32 cellular contexts compared by ENCODE assay signal in the genomic region with DNA sequence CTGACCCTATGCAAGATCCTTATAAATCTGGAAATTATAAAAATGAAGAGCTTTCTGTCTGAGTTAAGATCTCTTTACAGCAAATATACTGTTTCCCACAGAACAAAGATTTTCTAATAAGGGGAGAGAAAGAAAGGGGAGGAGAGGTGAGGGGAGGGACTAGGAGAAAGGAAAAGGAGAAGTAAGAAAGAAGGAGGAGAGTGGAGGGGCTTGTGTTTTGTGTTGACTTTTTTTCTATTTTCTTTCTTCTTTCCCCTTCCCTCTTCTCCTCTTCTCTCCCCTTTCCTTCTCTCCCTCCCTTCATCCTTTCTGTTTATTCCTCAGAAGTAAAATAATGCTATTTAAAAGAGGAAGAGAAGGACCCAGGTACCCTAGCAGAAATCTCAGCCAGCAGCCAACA. TPM values are rescaled to one million over a fixed set of nuclear protein-coding genes. Genes with fewer than 3 reads are reported as not detected.
"Had no signal": no experiment of that assay in that cellular context is flagged by ENCODE, and none has a peak within 500 bp of the region (broad histone marks: within the 10 kb centered on the region; RNA-seq: fewer than 3 reads in every experiment).

No MANE protein-coding gene starts in this region.

- H3K9me3 Mint-ChIP-seq: mesothelial cell of epicardium; nephron; stimulated activated memory B cell treated with anti-CD40 and anti-IgM and Interleukin-4, amounts not matched to agents 10 μg/mL and 1 μg/mL and 100 μg/mL, for 72 hours had no signal

- H3K4me1 Mint-ChIP-seq: naive B cell; nephron; stimulated activated memory B cell treated with anti-CD40 and anti-IgM and Interleukin-4, amounts not matched to agents 10 μg/mL and 1 μg/mL and 100 μg/mL, for 72 hours had no signal

- H3K27ac Mint-ChIP-seq: effector memory CD8-positive, alpha-beta T cell; mesothelial cell of epicardium; naive B cell; nephron; stimulated activated memory B cell treated with anti-CD40 and anti-IgM and Interleukin-4, amounts not matched to agents 10 μg/mL and 1 μg/mL and 100 μg/mL, for 72 hours had no signal

- H3K9me3 ChIP-seq: heart right ventricle, left lung, mucosa of descending colon, ovary, psoas muscle, spleen, thoracic aorta, tibial nerve, upper lobe of left lung had no signal

- ATAC-seq: effector memory CD8-positive, alpha-beta T cell; heart right ventricle; left cardiac atrium; left lung; mucosa of descending colon; psoas muscle; right cardiac atrium; stimulated activated memory B cell treated with anti-CD40 and anti-IgM and Interleukin-4, amounts not matched to agents 10 μg/mL and 1 μg/mL and 100 μg/mL, for 72 hours; stimulated activated naive CD8-positive, alpha-beta T cell treated with anti-CD3 and anti-CD28 coated beads, Interleukin-15, Interleukin-2, amounts not matched to agents 100 U/mL and 50 U/mL, for 24 hours had no signal

- H3K4me1 ChIP-seq: psoas muscle, tibial nerve, upper lobe of left lung had no signal

- H3K27me3 Mint-ChIP-seq: effector memory CD8-positive, alpha-beta T cell had no signal

- H3K36me3 Mint-ChIP-seq: mesothelial cell of epicardium; naive B cell; stimulated activated memory B cell treated with anti-CD40 and anti-IgM and Interleukin-4, amounts not matched to agents 10 μg/mL and 1 μg/mL and 100 μg/mL, for 72 hours had no signal

- H3K27ac ChIP-seq: heart right ventricle, left lung, ovary, psoas muscle, skin epidermis, thoracic aorta, tibial nerve, upper lobe of left lung had no signal

- H3K4me3 ChIP-seq: heart right ventricle, left lung, mucosa of descending colon, ovary, psoas muscle, skin epidermis, spleen, thoracic aorta, tibial nerve, upper lobe of left lung had no signal

- DNase-seq: cortex of kidney; effector memory CD8-positive, alpha-beta T cell; foreskin melanocyte; glutamatergic neuron; heart right ventricle; hippocampal formation; left cardiac atrium; left lung; mesenchymal stem cell; mucosa of descending colon; naive B cell; occipital lobe; ovary; posterior cingulate gyrus; psoas muscle; right cardiac atrium; spleen; stimulated activated CD4-positive, alpha-beta T cell treated with anti-CD3 and anti-CD28 coated beads, Interleukin-4, amount 100 ng/mL, for 4 hours; stimulated activated naive CD8-positive, alpha-beta T cell treated with anti-CD3 and anti-CD28 coated beads, Interleukin-15, Interleukin-2, amounts not matched to agents 100 U/mL and 50 U/mL, for 24 hours; substantia nigra; upper lobe of left lung had no signal

- H3K4me3 Mint-ChIP-seq: effector memory CD8-positive, alpha-beta T cell; mesothelial cell of epicardium; naive B cell; nephron; stimulated activated memory B cell treated with anti-CD40 and anti-IgM and Interleukin-4, amounts not matched to agents 10 μg/mL and 1 μg/mL and 100 μg/mL, for 72 hours had no signal

- H3K27me3 ChIP-seq: ovary, upper lobe of left lung had no signal

- H3K36me3 ChIP-seq: heart right ventricle, left lung, ovary, spleen, thoracic aorta, tibial nerve, upper lobe of left lung had no signal

RNA-seq across cellular contexts. Expression of a gene that starts 6.2 kb away (rescaled TPM):
- total RNA-seq: thoracic aorta had no signal

RNA-seq across cellular contexts. Expression of a gene that starts 10.4 kb away (rescaled TPM):
- total RNA-seq: dermis microvascular lymphatic vessel endothelial cell, heart right ventricle, kidney epithelial cell, left cardiac atrium, left lung, lower leg skin, lung microvascular endothelial cell, mesothelial cell of epicardium, mucosa of descending colon, ovary, psoas muscle, right cardiac atrium, thoracic aorta, tibial nerve, upper lobe of left lung had no signal
- polyA plus RNA-seq: esophagus, heart right ventricle, ovary, right cardiac atrium had no signal
